ENCODE assay signal across 8 cellular contexts in genomic region chr1:40849801-40850592, GRCh38. TPM values are rescaled to one million over a fixed set of nuclear protein-coding genes. Genes with fewer than 3 reads are reported as not detected.
DNase-seq lines count a peak whose midpoint lies in the region; ATAC-seq, FAIRE-seq and TF ChIP-seq lines count a peak whose summit lies in the region.

No MANE protein-coding gene starts in this region.

- H3K9me3 Mint-ChIP-seq in type B pancreatic cell, result no peaks in the 10 kb centered on the region

- no peaks in the 10 kb centered on the region for H3K36me3 Mint-ChIP-seq in type B pancreatic cell

- peaks cover 5% of the 10 kb centered on the region for H3K27me3 Mint-ChIP-seq in type B pancreatic cell

- peak; percentile 78 to 90 (median 82) for ATAC-seq in pancreas

- H3K4me3 ChIP-seq in Jurkat, Clone E6-1 (ENCODE audit: low read length), result no peak overlapping the region
- no peak overlapping the region for H3K4me3 ChIP-seq in pancreas

- FAIRE-seq in pancreas (lab: Jason Lieb, UNC), result no peak

- no peaks in the 10 kb centered on the region for H3K36me3 ChIP-seq in pancreas

- H3K27ac ChIP-seq in pancreas, result peak overlapping the region in 1 of 4 donors; percentile 65

- intact Hi-C loops in pancreas (cut with DNase I), result loop anchor here in 2 of 3 donors (5.0 to 10.0 kb wide), 2 partner anchors 102 to 225 kb away; no protein-coding TSS in a partner anchor

- peaks cover 9 to 20% (median 9%) of the 10 kb centered on the region in 3 donors for H3K4me1 ChIP-seq in pancreas

- TF ChIP-seq CTCF in pancreas (IDR thresholded peaks at IDR 0.05), result peak; percentile 72 to 94 (median 86)
- peak; percentile 94 for TF ChIP-seq CTCF in type B pancreatic cell (conservative IDR thresholded peaks at IDR 0.05)

- DNase-seq in NCI-H446 (lab: John Stamatoyannopoulos, UW), result peak; percentile 62 to 73
- DNase-seq in NCI-H446 treated with DMSO at 0.1 percent for 48 hours (lab: John Stamatoyannopoulos, UW), result no peak
- DNase-seq in Jurkat, Clone E6-1 (ENCODE audit: low read depth, low spot score), result peak; percentile 59
- peak; percentile 83 for DNase-seq in RPMI8226
- peak; percentile 64 for DNase-seq in activated T-helper 9 cell treated with anti-CD3 and anti-CD28 coated beads, Interleukin-2, amount 50 U/mL, for 16 hours (ENCODE audit: low read depth)
- DNase-seq in foreskin melanocyte, result peak; percentile 35
- DNase-seq in pancreas, result peak in 5 of 6 donors; percentile 52 to 84 (median 68)
- no peak for DNase-seq in type B pancreatic cell (ENCODE audit: extremely low spot score, unreplicated experiment)

- peak overlapping the region; percentile 11 for H3K27ac Mint-ChIP-seq in type B pancreatic cell

- WGBS in pancreas, 2 donors, result 11% methylated on average over 12 of the region's 12 CpGs

- H3K4me1 Mint-ChIP-seq in type B pancreatic cell (ENCODE audit: unreplicated experiment), result peaks cover 9% of the 10 kb centered on the region

- H3K4me3 Mint-ChIP-seq in type B pancreatic cell, result no peak overlapping the region

- H3K9me3 ChIP-seq in pancreas, result no peaks in the 10 kb centered on the region

- no peaks in the 10 kb centered on the region for H3K27me3 ChIP-seq in pancreas

RNA-seq across cellular contexts. Expression of gene CITED4, which starts 12.2 kb away (rescaled TPM):
- not detected for polyA plus RNA-seq in Jurkat, Clone E6-1 (2012; ENCODE audit: insufficient read depth, insufficient read length)
- total RNA-seq in pancreas (10 to 100 TPM; 41.1 to 81.2 (median 51.1) TPM), type B pancreatic cell (ENCODE audit: low replicate concordance) (101 and 207 TPM in 2 replicates)
- polyA plus RNA-seq in pancreas, result 10 to 100 TPM; 47.8 to 63.3 TPM

Comparison
In these comparisons a context has a peak if more than half of its experiments do, and no peak if none do; other contexts are left out.
1. DNase-seq: peak in NCI-H446 (2 of 2), Jurkat, Clone E6-1 (single experiment), RPMI8226 (single experiment), activated T-helper 9 cell treated with anti-CD3 and anti-CD28 coated beads, Interleukin-2, amount 50 U/mL, for 16 hours (single experiment), foreskin melanocyte (single experiment) and pancreas (5 of 6); none in NCI-H446 treated with DMSO at 0.1 percent for 48 hours (single experiment) and type B pancreatic cell (single experiment).